9 cellular contexts compared by ENCODE assay signal in genomic region chr1:88701275-88701674, GRCh38. TPM values are rescaled to one million over a fixed set of nuclear protein-coding genes. Genes with fewer than 3 reads are reported as not detected.
DNase-seq lines count a peak whose midpoint lies in the region; ATAC-seq, FAIRE-seq and TF ChIP-seq lines count a peak whose summit lies in the region.
"Had no signal": no experiment of that assay in that cellular context is flagged by ENCODE, and none has a peak within 500 bp of the region (broad histone marks: within the 10 kb centered on the region; RNA-seq: fewer than 3 reads in every experiment).

No MANE protein-coding gene starts in this region.

- no peaks in the 10 kb centered on the region for H3K4me1 ChIP-seq in CD8-positive, alpha-beta memory T cell (ENCODE audit: insufficient read depth, low read length)

- H3K36me3 ChIP-seq in CD8-positive, alpha-beta memory T cell (ENCODE audit: insufficient read depth, low read length) = no peaks in the 10 kb centered on the region

- no peak for FAIRE-seq in D721Med (lab: Jason Lieb, UNC)

- H3K27me3 Mint-ChIP-seq in stimulated activated naive CD8-positive, alpha-beta T cell treated with anti-CD3 and anti-CD28 coated beads, Interleukin-15, amount 100 ng/mL, for 72 hours = no peaks in the 10 kb centered on the region
- no peaks in the 10 kb centered on the region for H3K27me3 Mint-ChIP-seq in CD8-positive, alpha-beta memory T cell

- H3K27ac ChIP-seq in CD8-positive, alpha-beta memory T cell (ENCODE audit: low read depth, low read length) = no peak overlapping the region

- H3K36me3 Mint-ChIP-seq in CD8-positive, alpha-beta memory T cell = peaks cover 10 to 24% (median 17%) of the 10 kb centered on the region in 3 donors

- peak; percentile 72 for ATAC-seq in GM18907 (IDR thresholded peaks at IDR 0.05; ENCODE audit: unreplicated experiment)
- ATAC-seq in HG02943 (IDR thresholded peaks at IDR 0.05; ENCODE audit: low read depth, unreplicated experiment) = peak; percentile 79
- no peak for ATAC-seq in stimulated activated naive CD8-positive, alpha-beta T cell treated with anti-CD3 and anti-CD28 coated beads, Interleukin-15, amount 100 ng/mL, for 72 hours

- no peaks in the 10 kb centered on the region for H3K9me3 Mint-ChIP-seq in stimulated activated naive CD8-positive, alpha-beta T cell treated with anti-CD3 and anti-CD28 coated beads, Interleukin-15, amount 100 ng/mL, for 72 hours
- H3K9me3 Mint-ChIP-seq in CD8-positive, alpha-beta memory T cell = no peaks in the 10 kb centered on the region

- POLR2A ChIA-PET in CD8-positive, alpha-beta memory T cell (lab: Charles Lee) = interaction anchor here (0.6 kb wide), 1 partner anchor 149 kb away, joined by 3 read pairs; no protein-coding TSS in a partner anchor

- CTCF ChIA-PET in CD8-positive, alpha-beta memory T cell (lab: Charles Lee) = interaction anchor here (0.8 kb wide), 1 partner anchor 18 kb away, joined by 3 read pairs; no protein-coding TSS in a partner anchor

- peaks cover 25% of the 10 kb centered on the region for H3K4me1 Mint-ChIP-seq in stimulated activated naive CD8-positive, alpha-beta T cell treated with anti-CD3 and anti-CD28 coated beads, Interleukin-15, amount 100 ng/mL, for 72 hours
- H3K4me1 Mint-ChIP-seq in CD8-positive, alpha-beta memory T cell = peaks cover 47 to 68% (median 67%) of the 10 kb centered on the region in 3 donors

- no peak overlapping the region for H3K27ac Mint-ChIP-seq in stimulated activated naive CD8-positive, alpha-beta T cell treated with anti-CD3 and anti-CD28 coated beads, Interleukin-15, amount 100 ng/mL, for 72 hours
- H3K27ac Mint-ChIP-seq in CD8-positive, alpha-beta memory T cell = no peak overlapping the region

- H3K9me3 ChIP-seq in CD8-positive, alpha-beta memory T cell (ENCODE audit: low read length) = no peaks in the 10 kb centered on the region

- H3K27me3 ChIP-seq in CD8-positive, alpha-beta memory T cell (ENCODE audit: insufficient read depth, low read length, poor library complexity, severe bottlenecking) = no peaks in the 10 kb centered on the region

- DNase-seq in SIG-M5 treated with dmso at 0.1 percent for 504 hours (lab: John Stamatoyannopoulos, UW; ENCODE audit: unreplicated experiment) (peak; percentile 87), pons (ENCODE audit: low spot score) (peak; percentile 60), SHP77 (lab: John Stamatoyannopoulos, UW) (no peak), D721Med (ENCODE audit: insufficient read length, low spot score) (no peak)
- DNase-seq in stimulated activated naive CD8-positive, alpha-beta T cell treated with anti-CD3 and anti-CD28 coated beads, Interleukin-15, amount 100 ng/mL, for 72 hours = no peak
- no peak for DNase-seq in CD8-positive, alpha-beta memory T cell
- DNase-seq: activated naive CD4-positive, alpha-beta T cell treated with anti-CD3 and anti-CD28 coated beads, Interleukin-2, amount 50 U/mL, for 16 hours had no signal

- no peak overlapping the region for H3K4me3 Mint-ChIP-seq in stimulated activated naive CD8-positive, alpha-beta T cell treated with anti-CD3 and anti-CD28 coated beads, Interleukin-15, amount 100 ng/mL, for 72 hours
- no peak overlapping the region for H3K4me3 Mint-ChIP-seq in CD8-positive, alpha-beta memory T cell

- TF ChIP-seq CTCF in D721Med (IDR thresholded peaks at IDR 0.05; ENCODE audit: insufficient read depth, missing control alignments) = no peak

- H3K4me3 ChIP-seq in CD8-positive, alpha-beta memory T cell (ENCODE audit: low read length) = no peak overlapping the region

RNA-seq across cellular contexts. Expression of gene PKN2, which starts 17.2 kb away (rescaled TPM):
- total RNA-seq in CD8-positive, alpha-beta memory T cell = 10 to 100 TPM; 14.8 to 17.8 TPM
- polyA plus RNA-seq in CD8-positive, alpha-beta memory T cell = 8.0 TPM

Comparison
In these comparisons a context has a peak if more than half of its experiments do, and no peak if none do; other contexts are left out.
1. DNase-seq: peak in SIG-M5 treated with dmso at 0.1 percent for 504 hours (single experiment) and pons (single experiment); none in stimulated activated naive CD8-positive, alpha-beta T cell treated with anti-CD3 and anti-CD28 coated beads, Interleukin-15, amount 100 ng/mL, for 72 hours (0 of 2), SHP77 (0 of 2), D721Med (single experiment) and CD8-positive, alpha-beta memory T cell (0 of 5).